14 cellular contexts compared by ENCODE assay signal in the genomic region with DNA sequence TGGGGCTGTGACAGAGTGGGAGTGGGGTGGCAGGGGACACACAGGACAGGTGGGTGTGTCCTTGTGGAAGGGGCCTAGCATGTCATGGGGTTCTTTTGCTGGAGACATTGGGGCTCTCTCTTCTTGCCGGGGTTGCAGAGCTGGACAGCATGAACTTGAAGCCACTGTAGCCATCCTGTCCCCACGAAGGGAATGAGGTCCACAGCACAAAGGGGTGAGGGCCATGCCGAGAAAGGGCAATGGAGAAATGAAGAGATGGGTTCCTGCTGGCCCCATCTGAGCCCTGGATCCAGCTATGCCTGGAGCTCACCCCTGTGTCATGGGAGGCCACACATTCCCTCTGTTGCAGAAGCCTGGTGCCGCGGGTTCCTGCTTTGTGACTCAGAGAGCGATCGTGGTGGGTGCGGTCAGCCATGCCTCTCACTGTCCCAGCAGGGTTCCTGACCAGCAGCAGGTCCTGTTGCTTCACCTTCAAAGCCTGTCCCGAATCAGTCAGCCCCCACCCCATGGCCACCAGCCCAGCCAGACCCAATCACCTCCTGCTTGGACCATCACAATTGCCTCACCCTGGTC. TPM values are rescaled to one million over a fixed set of nuclear protein-coding genes. Genes with fewer than 3 reads are reported as not detected.
A peak's percentile ranks its signal among the peaks of the same experiment; 100 is the strongest.
DNase-seq lines count a peak whose midpoint lies in the region; ATAC-seq and TF ChIP-seq lines count a peak whose summit lies in the region.
"Had no signal": no experiment of that assay in that cellular context is flagged by ENCODE, and none has a peak within 500 bp of the region (broad histone marks: within the 10 kb centered on the region; RNA-seq: fewer than 3 reads in every experiment).

No MANE protein-coding gene starts in this region.

- H3K4me2 ChIP-seq in fibroblast of lung (ENCODE audit: extremely low read depth, insufficient read depth, low read length) = no peak overlapping the region

- H3K4me3 ChIP-seq in fibroblast of lung (replicated peaks in 1 of 4; ENCODE audit: control extremely low read depth in 1 of 4, insufficient read depth in 1 of 4, low read depth in 3 of 4, low read length in 4 of 4) = no peak overlapping the region
- H3K4me3 ChIP-seq in upper lobe of right lung = no peak overlapping the region
- H3K4me3 ChIP-seq in effector memory CD4-positive, alpha-beta T cell (ENCODE audit: insufficient read depth, low read depth, low read length, poor library complexity, severe bottlenecking) = no peak overlapping the region

- peak overlapping the region; percentile 78 for H3K27ac ChIP-seq in RWPE1
- H3K27ac ChIP-seq in fibroblast of lung (ENCODE audit: insufficient read depth, low read length) = no peak overlapping the region
- H3K27ac ChIP-seq in upper lobe of right lung = no peak overlapping the region
- H3K27ac ChIP-seq in effector memory CD4-positive, alpha-beta T cell (ENCODE audit: insufficient read depth, low read length, poor library complexity, severe bottlenecking) = no peak overlapping the region
- H3K27ac ChIP-seq: parathyroid adenoma had no signal

- H3K9me3 ChIP-seq in fibroblast of lung (ENCODE audit: control insufficient read depth, insufficient read depth, low read depth, low read length) (no peaks in the 10 kb centered on the region), upper lobe of right lung (no peaks in the 10 kb centered on the region)
- no peaks in the 10 kb centered on the region for H3K9me3 ChIP-seq in effector memory CD4-positive, alpha-beta T cell (ENCODE audit: control insufficient read depth, low read length)

- DNase-seq in activated CD8-positive, alpha-beta T cell treated with anti-CD3 and anti-CD28 coated beads, Interleukin-2, amount 10 ng/mL, durations not matched to agents 7 days and 5 days = no peak
- no peak for DNase-seq in activated CD8-positive, alpha-beta T cell treated with anti-CD3 and anti-CD28 coated beads for 36 hours
- DNase-seq in RWPE1 (ENCODE audit: low spot score) = peak; percentile 87
- DNase-seq in fibroblast of lung (ENCODE audit: low read depth in 2 of 2) = peak; percentile 45 to 82
- no peak for DNase-seq in upper lobe of right lung
- no peak for DNase-seq in effector memory CD4-positive, alpha-beta T cell
- DNase-seq in DMS53 (lab: John Stamatoyannopoulos, UW) = no peak
- no peak for DNase-seq in endothelial cell (ENCODE audit: low spot score)
- DNase-seq: activated naive CD4-positive, alpha-beta T cell treated with anti-CD3 and anti-CD28 coated beads for 36 hours; glutamatergic neuron; NCI-H1436; T-helper 1 cell had no signal

- no peak overlapping the region for H3K9ac ChIP-seq in fibroblast of lung (ENCODE audit: insufficient read depth, low read length)
- H3K9ac ChIP-seq: parathyroid adenoma had no signal

- peak overlapping the region; percentile 11 for H3K27ac Mint-ChIP-seq in activated CD8-positive, alpha-beta T cell treated with anti-CD3 and anti-CD28 coated beads, Interleukin-2, amount 10 ng/mL, durations not matched to agents 7 days and 5 days
- H3K27ac Mint-ChIP-seq in activated CD8-positive, alpha-beta T cell treated with anti-CD3 and anti-CD28 coated beads for 36 hours = no peak overlapping the region
- no peak overlapping the region for H3K27ac Mint-ChIP-seq in endothelial cell (ENCODE audit: unreplicated experiment)
- H3K27ac Mint-ChIP-seq: activated naive CD4-positive, alpha-beta T cell treated with anti-CD3 and anti-CD28 coated beads for 36 hours had no signal

- H3K36me3 ChIP-seq in fibroblast of lung (ENCODE audit: control insufficient read depth, insufficient read depth, low read length) (no peaks in the 10 kb centered on the region), upper lobe of right lung (no peaks in the 10 kb centered on the region)
- H3K36me3 ChIP-seq in effector memory CD4-positive, alpha-beta T cell (ENCODE audit: control insufficient read depth, insufficient read depth, low read length) = no peaks in the 10 kb centered on the region

- H3K36me3 Mint-ChIP-seq in activated CD8-positive, alpha-beta T cell treated with anti-CD3 and anti-CD28 coated beads, Interleukin-2, amount 10 ng/mL, durations not matched to agents 7 days and 5 days (ENCODE audit: low read depth) = no peaks in the 10 kb centered on the region
- no peaks in the 10 kb centered on the region for H3K36me3 Mint-ChIP-seq in activated CD8-positive, alpha-beta T cell treated with anti-CD3 and anti-CD28 coated beads for 36 hours (ENCODE audit: low read depth)
- H3K36me3 Mint-ChIP-seq in endothelial cell (ENCODE audit: low read depth, unreplicated experiment) = peaks cover 13% of the 10 kb centered on the region

- no peaks in the 10 kb centered on the region for H3K27me3 Mint-ChIP-seq in activated CD8-positive, alpha-beta T cell treated with anti-CD3 and anti-CD28 coated beads, Interleukin-2, amount 10 ng/mL, durations not matched to agents 7 days and 5 days (ENCODE audit: low read depth)
- no peaks in the 10 kb centered on the region for H3K27me3 Mint-ChIP-seq in activated CD8-positive, alpha-beta T cell treated with anti-CD3 and anti-CD28 coated beads for 36 hours
- H3K27me3 Mint-ChIP-seq in endothelial cell (ENCODE audit: unreplicated experiment) = peaks cover 22% of the 10 kb centered on the region

- intact Hi-C loops in activated CD8-positive, alpha-beta T cell treated with anti-CD3 and anti-CD28 coated beads for 36 hours (cut with micrococcal nuclease) = no loop called here
- intact Hi-C loops in upper lobe of right lung (cut with DNase I) = no loop called here

- TF ChIP-seq CTCF in activated CD8-positive, alpha-beta T cell treated with anti-CD3 and anti-CD28 coated beads for 36 hours (IDR thresholded peaks at IDR 0.05) = no peak
- TF ChIP-seq CTCF in RWPE1 (conservative IDR thresholded peaks at IDR 0.05; ENCODE audit: low read depth) (no peak), fibroblast of lung (conservative IDR thresholded peaks at IDR 0.05 in 1 of 2, IDR thresholded peaks at IDR 0.05 in 1 of 2; ENCODE audit: low read depth in 1 of 2, low read length in 2 of 2) (no peak), upper lobe of right lung (IDR thresholded peaks at IDR 0.05) (no peak), endothelial cell (IDR thresholded peaks at IDR 0.05; ENCODE audit: unreplicated experiment) (no peak)

- no peaks in the 10 kb centered on the region for H3K79me2 ChIP-seq in fibroblast of lung (ENCODE audit: control insufficient read depth, insufficient read depth, low read length)
- H3K79me2 ChIP-seq: parathyroid adenoma had no signal

- H3K9me3 Mint-ChIP-seq in activated CD8-positive, alpha-beta T cell treated with anti-CD3 and anti-CD28 coated beads, Interleukin-2, amount 10 ng/mL, durations not matched to agents 7 days and 5 days (ENCODE audit: insufficient read depth) = no peaks in the 10 kb centered on the region
- H3K9me3 Mint-ChIP-seq in activated CD8-positive, alpha-beta T cell treated with anti-CD3 and anti-CD28 coated beads for 36 hours = no peaks in the 10 kb centered on the region
- no peaks in the 10 kb centered on the region for H3K9me3 Mint-ChIP-seq in endothelial cell (ENCODE audit: unreplicated experiment)
- H3K9me3 Mint-ChIP-seq: activated naive CD4-positive, alpha-beta T cell treated with anti-CD3 and anti-CD28 coated beads for 36 hours had no signal

- no peak for ATAC-seq in activated CD8-positive, alpha-beta T cell treated with anti-CD3 and anti-CD28 coated beads, Interleukin-2, amount 10 ng/mL, durations not matched to agents 7 days and 5 days
- no peak for ATAC-seq in activated CD8-positive, alpha-beta T cell treated with anti-CD3 and anti-CD28 coated beads for 36 hours
- ATAC-seq in upper lobe of right lung = peak; percentile 5

- CTCF ChIA-PET in activated CD8-positive, alpha-beta T cell treated with anti-CD3 and anti-CD28 coated beads, Interleukin-2, amount 10 ng/mL, durations not matched to agents 7 days and 5 days (lab: Charles Lee) = no interaction called here
- CTCF ChIA-PET in activated CD8-positive, alpha-beta T cell treated with anti-CD3 and anti-CD28 coated beads for 36 hours (lab: Charles Lee) = no interaction called here
- CTCF ChIA-PET in RWPE1 (lab: Yijun Ruan, JAX) = interaction anchor here (0.6 kb wide), 1 partner anchor 18 kb away, joined by 6 read pairs; no protein-coding TSS in a partner anchor

- POLR2A ChIA-PET in activated CD8-positive, alpha-beta T cell treated with anti-CD3 and anti-CD28 coated beads, Interleukin-2, amount 10 ng/mL, durations not matched to agents 7 days and 5 days (lab: Charles Lee) = no interaction called here
- POLR2A ChIA-PET in activated CD8-positive, alpha-beta T cell treated with anti-CD3 and anti-CD28 coated beads for 36 hours (lab: Charles Lee) = no interaction called here
- POLR2A ChIA-PET in RWPE1 (lab: Yijun Ruan, JAX; ENCODE audit: low non-redundant PET) = no interaction called here

- H4K20me1 ChIP-seq in fibroblast of lung (ENCODE audit: control insufficient read depth, extremely low read depth, insufficient read depth, low read length) = no peaks in the 10 kb centered on the region

- no peak overlapping the region for H2AFZ ChIP-seq in fibroblast of lung (ENCODE audit: low read length)
- H2AFZ ChIP-seq: parathyroid adenoma had no signal

- no peak overlapping the region for H3K4me3 Mint-ChIP-seq in activated CD8-positive, alpha-beta T cell treated with anti-CD3 and anti-CD28 coated beads, Interleukin-2, amount 10 ng/mL, durations not matched to agents 7 days and 5 days
- no peak overlapping the region for H3K4me3 Mint-ChIP-seq in activated CD8-positive, alpha-beta T cell treated with anti-CD3 and anti-CD28 coated beads for 36 hours
- H3K4me3 Mint-ChIP-seq in endothelial cell (ENCODE audit: unreplicated experiment) = no peak overlapping the region
- H3K4me3 Mint-ChIP-seq: activated naive CD4-positive, alpha-beta T cell treated with anti-CD3 and anti-CD28 coated beads for 36 hours had no signal

- H3K4me1 ChIP-seq in fibroblast of lung (ENCODE audit: control insufficient read depth, extremely low read depth, insufficient read depth, low read length) (no peaks in the 10 kb centered on the region), upper lobe of right lung (no peaks in the 10 kb centered on the region)
- H3K4me1 ChIP-seq in effector memory CD4-positive, alpha-beta T cell (ENCODE audit: control insufficient read depth, insufficient read depth, low read length, poor library complexity, severe bottlenecking) = no peaks in the 10 kb centered on the region
- H3K4me1 ChIP-seq: parathyroid adenoma had no signal

- H3K27me3 ChIP-seq in fibroblast of lung (ENCODE audit: control insufficient read depth, insufficient read depth, low read length) = no peaks in the 10 kb centered on the region
- no peaks in the 10 kb centered on the region for H3K27me3 ChIP-seq in upper lobe of right lung
- H3K27me3 ChIP-seq in effector memory CD4-positive, alpha-beta T cell (replicated peaks; ENCODE audit: control insufficient read depth, insufficient read depth, low read length, poor library complexity, severe bottlenecking) = no peaks in the 10 kb centered on the region

- H3K4me1 Mint-ChIP-seq in activated CD8-positive, alpha-beta T cell treated with anti-CD3 and anti-CD28 coated beads, Interleukin-2, amount 10 ng/mL, durations not matched to agents 7 days and 5 days (ENCODE audit: low read depth) = no peaks in the 10 kb centered on the region
- H3K4me1 Mint-ChIP-seq in activated CD8-positive, alpha-beta T cell treated with anti-CD3 and anti-CD28 coated beads for 36 hours (ENCODE audit: low read depth) = no peaks in the 10 kb centered on the region
- H3K4me1 Mint-ChIP-seq in endothelial cell (ENCODE audit: unreplicated experiment) = peaks cover 2% of the 10 kb centered on the region

RNA-seq across cellular contexts. Expression of a gene that starts 50.0 kb away (rescaled TPM):
- total RNA-seq in activated CD8-positive, alpha-beta T cell treated with anti-CD3 and anti-CD28 coated beads, Interleukin-2, amount 10 ng/mL, durations not matched to agents 7 days and 5 days = not detected
- not detected for total RNA-seq in activated CD8-positive, alpha-beta T cell treated with anti-CD3 and anti-CD28 coated beads for 36 hours
- total RNA-seq in fibroblast of lung = not detected in 2 replicates
- polyA plus RNA-seq in fibroblast of lung = not detected in 2 replicates
- polyA plus RNA-seq in fibroblast of lung (2012) = not detected in 2 replicates
- not detected in 2 replicates for polyA minus RNA-seq in fibroblast of lung (ENCODE audit: low replicate concordance)
- total RNA-seq in upper lobe of right lung = not detected
- not detected for total RNA-seq in endothelial cell (ENCODE audit: unreplicated experiment)
- total RNA-seq: activated naive CD4-positive, alpha-beta T cell treated with anti-CD3 and anti-CD28 coated beads for 36 hours had no signal
- polyA plus RNA-seq: AG04450 had no signal

Comparison
In these comparisons a context has a peak if more than half of its experiments do, and no peak if none do; other contexts are left out.
1. DNase-seq: peak in RWPE1 (single experiment) and fibroblast of lung (2 of 2); none in activated CD8-positive, alpha-beta T cell treated with anti-CD3 and anti-CD28 coated beads, Interleukin-2, amount 10 ng/mL, durations not matched to agents 7 days and 5 days (single experiment), activated CD8-positive, alpha-beta T cell treated with anti-CD3 and anti-CD28 coated beads for 36 hours (single experiment), upper lobe of right lung (single experiment), effector memory CD4-positive, alpha-beta T cell (0 of 3), DMS53 (single experiment) and endothelial cell (single experiment).